In the genomic region with DNA sequence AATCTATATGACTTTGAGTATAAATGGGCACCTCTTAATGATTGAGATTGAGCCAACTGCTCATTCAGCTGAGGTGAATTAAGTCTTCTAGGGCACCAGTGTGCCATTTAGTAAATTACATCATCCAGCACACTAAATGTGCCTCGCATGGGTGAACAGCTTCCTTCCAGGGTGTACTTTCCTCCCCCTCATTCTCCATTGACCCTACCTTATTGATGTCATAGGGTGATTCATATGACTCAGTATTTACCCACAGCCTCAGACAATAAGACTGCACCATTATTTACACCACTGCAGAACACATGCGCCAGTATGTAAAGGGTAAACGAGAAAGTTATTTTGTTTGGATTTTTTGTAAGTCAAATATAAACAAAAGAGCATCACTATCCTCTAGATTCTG, we compare ENCODE assay signal across 16 cellular contexts.
DNase-seq lines count a peak whose midpoint lies in the region; ATAC-seq and TF ChIP-seq lines count a peak whose summit lies in the region.
"Had no signal": no experiment of that assay in that cellular context is flagged by ENCODE, and none has a peak within 500 bp of the region (broad histone marks: within the 10 kb centered on the region; RNA-seq: fewer than 3 reads in every experiment).

No MANE protein-coding gene starts in this region.

- H3K4me1 ChIP-seq in spleen, result no peaks in the 10 kb centered on the region
- H3K4me1 ChIP-seq: right atrium auricular region had no signal

- no peaks in the 10 kb centered on the region for H3K9me3 ChIP-seq in spleen
- H3K9me3 ChIP-seq: right atrium auricular region had no signal

- TF ChIP-seq POLR2A in spleen (IDR thresholded peaks at IDR 0.05), result no peak

- no peak overlapping the region for H3K27ac ChIP-seq in spleen
- H3K27ac ChIP-seq: KMS-11, right atrium auricular region had no signal

- H3K4me3 ChIP-seq in epithelial cell of proximal tubule (ENCODE audit: low read depth, low read length) (no peak overlapping the region), spleen (no peak overlapping the region)
- H3K4me3 ChIP-seq: right atrium auricular region had no signal

- ATAC-seq in GM21360 (IDR thresholded peaks at IDR 0.05; ENCODE audit: unreplicated experiment), result no peak
- ATAC-seq: stimulated activated naive CD8-positive, alpha-beta T cell treated with anti-CD3 and anti-CD28 coated beads, Interleukin-15, amount 100 ng/mL, for 72 hours; WTC11 had no signal

- WGBS in spleen, 5 donors, result 76 to 86% (median 83%) methylated on average over 3 of the region's 3 CpGs

- intact Hi-C loops in spleen (cut with DNase I; ENCODE audit: low total_unique reads), result no loop called here

- TF ChIP-seq CTCF in epithelial cell of proximal tubule (conservative IDR thresholded peaks at IDR 0.05; ENCODE audit: low read depth, low read length) (no peak), spleen (IDR thresholded peaks at IDR 0.05 in 8 of 11, conservative IDR thresholded peaks at IDR 0.05 in 3 of 11) (no peak)

- DNase-seq in DMS53 (lab: John Stamatoyannopoulos, UW) (peak; percentile 95), NCI-H1092 treated with DMSO at 0.1 percent for 48 hours (lab: John Stamatoyannopoulos, UW) (peak; percentile 96), NCI-H510A treated with DMSO at 0.1 percent for 48 hours (lab: John Stamatoyannopoulos, UW) (peak; percentile 46), epithelial cell of proximal tubule (ENCODE audit: low read depth) (peak; percentile 88), HT-29 (ENCODE audit: low spot score) (no peak), spleen (no peak), GF-D8 (lab: John Stamatoyannopoulos, UW) (no peak)
- DNase-seq: EL; foreskin fibroblast; kidney; NCI-H526 treated with DMSO at 0.1 percent for 48 hours; stimulated activated naive CD8-positive, alpha-beta T cell treated with anti-CD3 and anti-CD28 coated beads, Interleukin-15, amount 100 ng/mL, for 72 hours had no signal

- no peaks in the 10 kb centered on the region for H3K27me3 ChIP-seq in spleen (replicated peaks in 1 of 7)
- H3K27me3 ChIP-seq: right atrium auricular region had no signal

- H3K36me3 ChIP-seq in spleen, result no peaks in the 10 kb centered on the region
- H3K36me3 ChIP-seq: right atrium auricular region had no signal

Comparison
In these comparisons a context has a peak if more than half of its experiments do, and no peak if none do; other contexts are left out.
1. DNase-seq: peak in DMS53 (single experiment), NCI-H1092 treated with DMSO at 0.1 percent for 48 hours (single experiment), NCI-H510A treated with DMSO at 0.1 percent for 48 hours (single experiment) and epithelial cell of proximal tubule (single experiment); none in HT-29 (single experiment), spleen (single experiment) and GF-D8 (single experiment).